8 cellular contexts compared by ENCODE assay signal in genomic region chr15:34582461-34583357, GRCh38. TPM values are rescaled to one million over a fixed set of nuclear protein-coding genes. Genes with fewer than 3 reads are reported as not detected.
DNase-seq lines count a peak whose midpoint lies in the region; ATAC-seq, FAIRE-seq and TF ChIP-seq lines count a peak whose summit lies in the region.

No MANE protein-coding gene starts in this region.

- H3K27ac ChIP-seq in gastroesophageal sphincter = peak overlapping the region in 3 of 4 donors; percentile 76 to 80 (median 80)

- ATAC-seq in HG02763 (IDR thresholded peaks at IDR 0.05; ENCODE audit: unreplicated experiment) (peak; percentile 63), gastroesophageal sphincter (peak; percentile 52)

- H3K4me3 ChIP-seq in gastroesophageal sphincter = peak overlapping the region; percentile 87 to 91

- H3K36me3 ChIP-seq in gastroesophageal sphincter = no peaks in the 10 kb centered on the region

- peak overlapping the region; percentile 84 for H3K4me3 Mint-ChIP-seq in osteocyte (ENCODE audit: unreplicated experiment)

- no peaks in the 10 kb centered on the region for H3K36me3 Mint-ChIP-seq in osteocyte (ENCODE audit: unreplicated experiment)

- peak; percentile 57 for DNase-seq in 8988T
- DNase-seq in GM12891 (ENCODE audit: insufficient read length, low spot score) = peak; percentile 52
- peak; percentile 18 for DNase-seq in NCI-H226
- DNase-seq in activated T-helper 9 cell treated with anti-CD3 and anti-CD28 coated beads, Interleukin-2, amount 50 U/mL, for 16 hours (ENCODE audit: low read depth) = peak; percentile 22
- DNase-seq in osteocyte (ENCODE audit: extremely low spot score, unreplicated experiment) = no peak
- DNase-seq in NCI-H187 treated with DMSO at 0.1 percent for 48 hours (lab: John Stamatoyannopoulos, UW) = no peak

- H3K9me3 Mint-ChIP-seq in osteocyte (ENCODE audit: unreplicated experiment) = no peaks in the 10 kb centered on the region

- 50% methylated on average over 2 of the region's 69 CpGs; no CpG with 5 or more reads in 1 of the 2 donors for WGBS in gastroesophageal sphincter (ENCODE audit: low coverage in 1 of 2), 2 donors

- peak; percentile 91 for FAIRE-seq in GM12891 (lab: Jason Lieb, UNC)

- no peak overlapping the region for H3K27ac Mint-ChIP-seq in osteocyte (ENCODE audit: unreplicated experiment)

- TF ChIP-seq CTCF in gastroesophageal sphincter (IDR thresholded peaks at IDR 0.05) = no peak
- no peak for TF ChIP-seq CTCF in osteocyte (IDR thresholded peaks at IDR 0.05)

- H3K9me3 ChIP-seq in gastroesophageal sphincter = no peaks in the 10 kb centered on the region

- H3K27me3 ChIP-seq in gastroesophageal sphincter = no peaks in the 10 kb centered on the region

- TF ChIP-seq EP300 in gastroesophageal sphincter (IDR thresholded peaks at IDR 0.05) = no peak

- peaks cover 18% of the 10 kb centered on the region for H3K4me1 Mint-ChIP-seq in osteocyte (ENCODE audit: unreplicated experiment)

- no peaks in the 10 kb centered on the region for H3K27me3 Mint-ChIP-seq in osteocyte (ENCODE audit: unreplicated experiment)

- TF ChIP-seq POLR2A in GM12891 (IDR thresholded peaks at IDR 0.05; ENCODE audit: low read depth, low read length) (no peak), gastroesophageal sphincter (IDR thresholded peaks at IDR 0.05) (no peak)

- H3K4me1 ChIP-seq in gastroesophageal sphincter = peaks cover 0 to 24% (median 14%) of the 10 kb centered on the region in 3 donors

TF ChIP-seq in GM12891, 5 proteins besides CTCF, POLR2A, EP300 and RAD21:
- no peak for TF ChIP-seq POU2F2 (IDR thresholded peaks at IDR 0.05; ENCODE audit: low read depth, low read length)
- TF ChIP-seq POLR2AphosphoS5 (IDR thresholded peaks at IDR 0.05; ENCODE audit: low read depth, low read length) = no peak
- no peak for TF ChIP-seq TAF1 (IDR thresholded peaks at IDR 0.05; ENCODE audit: low read depth, low read length)
- no peak for TF ChIP-seq PAX5 (IDR thresholded peaks at IDR 0.05; ENCODE audit: insufficient read depth, low read length, severe bottlenecking)
- TF ChIP-seq SPI1 (IDR thresholded peaks at IDR 0.05; ENCODE audit: low read depth, low read length) = no peak

RNA-seq across cellular contexts. Expression of gene GOLGA8B, which starts 0.7 kb away (rescaled TPM):
- polyA plus RNA-seq in GM12891 (2012; ENCODE audit: low read depth, missing spikeins) = 132 TPM
- total RNA-seq in gastroesophageal sphincter = 100 to 1,000 TPM in 1 of 4 donors, 10 to 100 TPM in 2, 1 to 10 TPM in 1; 1.6 to 180 (median 52.5) TPM
- 59.7 and 69.6 TPM in 2 replicates for total RNA-seq in osteocyte

Comparison
In these comparisons a context has a peak if more than half of its experiments do, and no peak if none do; other contexts are left out.
1. DNase-seq: peak in 8988T (single experiment), GM12891 (single experiment), NCI-H226 (single experiment) and activated T-helper 9 cell treated with anti-CD3 and anti-CD28 coated beads, Interleukin-2, amount 50 U/mL, for 16 hours (single experiment); none in osteocyte (single experiment) and NCI-H187 treated with DMSO at 0.1 percent for 48 hours (single experiment).